ENCODE assay signal across 8 cellular contexts in genomic region chr13:100088648-100089601, GRCh38. TPM values are rescaled to one million over a fixed set of nuclear protein-coding genes. Genes with fewer than 3 reads are reported as not detected.
DNase-seq lines count a peak whose midpoint lies in the region; ATAC-seq and TF ChIP-seq lines count a peak whose summit lies in the region.

Gene PCCA (plus strand): TSS chr13:100089093. CDS start chr13:100089121, 28 bp downstream.

- H3K27ac ChIP-seq in BLaER1 treated with 17β-estradiol and CSF1 and Interleukin-3, amounts not matched to agents 10 nM and 100 nM: peak within 1 kb of the TSS; percentile 48 to 76 (median 60); a peak in 21 of 22 replicates
- H3K27ac ChIP-seq in right lobe of liver: peak within 1 kb of the TSS; percentile 85 to 97 (median 92)

- H3K4me1 ChIP-seq in BLaER1 treated with 17β-estradiol and CSF1 and Interleukin-3, amounts not matched to agents 10 nM and 100 nM: peaks cover 5 to 17% (median 10%) of the 10 kb centered on the region in 10 experiments; a peak in 14 of 20 replicates
- peaks cover 0 to 29% (median 11%) of the 10 kb centered on the region in 4 donors for H3K4me1 ChIP-seq in right lobe of liver

- peaks cover 0 to 7% (median 0%) of the 10 kb centered on the region in 11 experiments; a peak in 3 of 22 replicates for H4K20me1 ChIP-seq in BLaER1 treated with 17β-estradiol and CSF1 and Interleukin-3, amounts not matched to agents 10 nM and 100 nM

- H3K9me3 ChIP-seq in BLaER1 treated with 17β-estradiol and CSF1 and Interleukin-3, amounts not matched to agents 10 nM and 100 nM (replicated peaks in 1 of 11): peaks cover 0 to 10% (median 8%) of the 10 kb centered on the region in 11 experiments; a peak in 13 of 22 replicates
- H3K9me3 ChIP-seq in right lobe of liver: no peaks in the 10 kb centered on the region

- CTCF ChIA-PET in activated CD4-positive, alpha-beta memory T cell treated with anti-CD3 and anti-CD28 coated beads, Interleukin-2, amount 10 ng/mL, durations not matched to agents 7 days and 5 days (lab: Charles Lee): interaction anchor here (0.6 to 1.8 kb wide), 5 partner anchors 16 to 1394 kb away, joined by 3 to 6 read pairs (median 4); no protein-coding TSS in a partner anchor

- no peaks in the 10 kb centered on the region for H3K27me3 ChIP-seq in BLaER1 treated with 17β-estradiol and CSF1 and Interleukin-3, amounts not matched to agents 10 nM and 100 nM
- H3K27me3 ChIP-seq in right lobe of liver: no peaks in the 10 kb centered on the region

- POLR2A ChIA-PET in activated CD4-positive, alpha-beta memory T cell treated with anti-CD3 and anti-CD28 coated beads, Interleukin-2, amount 10 ng/mL, durations not matched to agents 7 days and 5 days (lab: Charles Lee): interaction anchor here (0.9 to 1.7 kb wide), 6 partner anchors 9 to 586 kb away, joined by 3 to 7 read pairs (median 4); partner anchors contain the start of gene TMTC4

- H3K4me2 ChIP-seq in BLaER1 treated with 17β-estradiol and CSF1 and Interleukin-3, amounts not matched to agents 10 nM and 100 nM: peak within 1 kb of the TSS; percentile 64 to 82 (median 77)

- DNase-seq in GM19240 (ENCODE audit: insufficient read length, low spot score) (peak; percentile 90), NCI-H774 (lab: John Stamatoyannopoulos, UW) (peak; percentile 85), ecto neural progenitor cell (ENCODE audit: low spot score) (peak; percentile 99), right lobe of liver (peak; percentile 97 to 98 (median 98))
- DNase-seq in activated CD4-positive, alpha-beta memory T cell treated with anti-CD3 and anti-CD28 coated beads, Interleukin-2, amount 10 ng/mL, durations not matched to agents 7 days and 5 days: peak; percentile 85
- DNase-seq in stimulated activated CD4-positive, alpha-beta T cell treated with anti-CD3 and anti-CD28 coated beads, Interleukin-4, amount 100 ng/mL, for 24 hours: peak; percentile 82

- intact Hi-C loops in right lobe of liver (cut with DNase I): no loop called here

- H3K27ac Mint-ChIP-seq in activated CD4-positive, alpha-beta memory T cell treated with anti-CD3 and anti-CD28 coated beads, Interleukin-2, amount 10 ng/mL, durations not matched to agents 7 days and 5 days: peak within 1 kb of the TSS; percentile 76

- no peaks in the 10 kb centered on the region for H3K27me3 Mint-ChIP-seq in activated CD4-positive, alpha-beta memory T cell treated with anti-CD3 and anti-CD28 coated beads, Interleukin-2, amount 10 ng/mL, durations not matched to agents 7 days and 5 days

- peak within 1 kb of the TSS; percentile 93 for H3K4me3 Mint-ChIP-seq in activated CD4-positive, alpha-beta memory T cell treated with anti-CD3 and anti-CD28 coated beads, Interleukin-2, amount 10 ng/mL, durations not matched to agents 7 days and 5 days

- no peaks in the 10 kb centered on the region for H3K9me3 Mint-ChIP-seq in activated CD4-positive, alpha-beta memory T cell treated with anti-CD3 and anti-CD28 coated beads, Interleukin-2, amount 10 ng/mL, durations not matched to agents 7 days and 5 days

- peak; percentile 95 for TF ChIP-seq POLR2A in right lobe of liver (IDR thresholded peaks at IDR 0.05)

- H3K36me3 Mint-ChIP-seq in activated CD4-positive, alpha-beta memory T cell treated with anti-CD3 and anti-CD28 coated beads, Interleukin-2, amount 10 ng/mL, durations not matched to agents 7 days and 5 days (ENCODE audit: low read depth): no peaks in the 10 kb centered on the region

- ATAC-seq in HG03457 (IDR thresholded peaks at IDR 0.05; ENCODE audit: unreplicated experiment) (peak; percentile 97), right lobe of liver (peak; percentile 95 to 98 (median 95))

- no peak for TF ChIP-seq CTCF in right lobe of liver (IDR thresholded peaks at IDR 0.05)

- H3K9ac ChIP-seq in BLaER1 treated with 17β-estradiol and CSF1 and Interleukin-3, amounts not matched to agents 10 nM and 100 nM: peak within 1 kb of the TSS; percentile 62 to 82 (median 78)

- H3K4me3 ChIP-seq in BLaER1 treated with 17β-estradiol and CSF1 and Interleukin-3, amounts not matched to agents 10 nM and 100 nM: peak within 1 kb of the TSS; percentile 66 to 83 (median 76)
- H3K4me3 ChIP-seq in right lobe of liver: peak within 1 kb of the TSS; percentile 99

- peaks cover 19% of the 10 kb centered on the region for H3K4me1 Mint-ChIP-seq in activated CD4-positive, alpha-beta memory T cell treated with anti-CD3 and anti-CD28 coated beads, Interleukin-2, amount 10 ng/mL, durations not matched to agents 7 days and 5 days

- peaks cover 0 to 7% (median 0%) of the 10 kb centered on the region in 11 experiments; a peak in 2 of 22 replicates for H3K36me3 ChIP-seq in BLaER1 treated with 17β-estradiol and CSF1 and Interleukin-3, amounts not matched to agents 10 nM and 100 nM
- H3K36me3 ChIP-seq in right lobe of liver: peaks cover 0 to 8% (median 0%) of the 10 kb centered on the region in 4 donors

- 0% methylated on average over 24 of the region's 84 CpGs for WGBS in right lobe of liver (ENCODE audit: insufficient coverage, low coverage, low lambda C conversion rate, missing lambda C conversion rate)

RNA-seq across cellular contexts. Expression of gene PCCA, which starts in this region (rescaled TPM):
- 10 to 100 TPM; 11.7 to 12.2 TPM for total RNA-seq in activated CD4-positive, alpha-beta memory T cell treated with anti-CD3 and anti-CD28 coated beads, Interleukin-2, amount 10 ng/mL, durations not matched to agents 7 days and 5 days
- 100 to 1,000 TPM in 1 of 6 experiments, 10 to 100 TPM in 5; 58.2 to 161 (median 85.2) TPM for total RNA-seq in right lobe of liver

Comparison
In these comparisons a context has a peak if more than half of its experiments do, and no peak if none do; other contexts are left out.
1. Peak in every context shown above with its lines: DNase-seq, ATAC-seq, H3K4me3 ChIP-seq and H3K27ac ChIP-seq.
2. RNA of gene PCCA (total RNA-seq): 58.2 to 161 TPM in right lobe of liver; 11.7 to 12.2 TPM in activated CD4-positive, alpha-beta memory T cell treated with anti-CD3 and anti-CD28 coated beads, Interleukin-2, amount 10 ng/mL, durations not matched to agents 7 days and 5 days; every median in the first group is over 4 times any median in the second.